In genomic region chr7:38336136-38336491, GRCh38 we compare ENCODE assay signal across 1 cellular context.
TF ChIP-seq lines count a peak whose summit lies in the region.
"Not testable (repeated sequence)": the region's sequence is repeated elsewhere in the genome, so short reads cannot be mapped to it uniquely, and the experiment has no call there.

No MANE protein-coding gene starts in this region.

TF ChIP-seq in K562, 482 proteins besides CTCF, POLR2A, EP300 and RAD21:
- peak; percentile 22; the same call in 1 of the 2 replicates for TF ChIP-seq NFRKB (IDR thresholded peaks at IDR 0.05; ENCODE audit: low read depth)
- 0 out of 2 replicates have a peak, but pooled peaks have one; percentile 49 for TF ChIP-seq BRD4 (IDR thresholded peaks at IDR 0.05)
- not testable (repeated sequence) for TF ChIP-seq ATF1 (CRISPR knock-in tag; IDR thresholded peaks at IDR 0.05); ZNF740 (tag; IDR thresholded peaks at IDR 0.05); NR4A1 (CRISPR knock-in tag; IDR thresholded peaks at IDR 0.05); NR2C2 (CRISPR knock-in tag; IDR thresholded peaks at IDR 0.05)
- TF ChIP-seq ATF1 (tag; IDR thresholded peaks at IDR 0.05): peak; percentile 7; the same call in 1 of the 2 replicates
- 0 out of 2 replicates have a peak, but pooled peaks have one; percentile 10 for TF ChIP-seq L3MBTL2 (IDR thresholded peaks at IDR 0.05)
- peak; percentile 5; the same call in 1 of the 2 replicates for TF ChIP-seq ZFX (CRISPR knock-in tag; IDR thresholded peaks at IDR 0.05)
- TF ChIP-seq ZNF740 (CRISPR knock-in tag; IDR thresholded peaks at IDR 0.05): 0 out of 2 replicates have a peak, but pooled peaks have one; percentile 2
- TF ChIP-seq MAFG (tag; conservative IDR thresholded peaks at IDR 0.05): 0 out of 2 replicates have a peak, but pooled peaks have one; percentile 25
- peak; percentile 23; the same call in 1 of the 2 replicates for TF ChIP-seq MGA (IDR thresholded peaks at IDR 0.05)
- peak; percentile 65; the same call in 1 of the 2 replicates for TF ChIP-seq ESRRA (IDR thresholded peaks at IDR 0.05; ENCODE audit: borderline replicate concordance, low read depth)
- TF ChIP-seq NR4A1 (tag; IDR thresholded peaks at IDR 0.05): peak; percentile 9; the same call in 1 of the 2 replicates
- peak; percentile 62; the same call in 1 of the 2 replicates for TF ChIP-seq NR2C2 (tag; IDR thresholded peaks at IDR 0.05)
- peak; percentile 47 for TF ChIP-seq POLR2H (tag; IDR thresholded peaks at IDR 0.05; ENCODE audit: low read depth)
TF ChIP-seq in K562: peak in this region for 12; not testable (repeated sequence) for 470.
